ENCODE assay signal across 19 cellular contexts in the genomic region with DNA sequence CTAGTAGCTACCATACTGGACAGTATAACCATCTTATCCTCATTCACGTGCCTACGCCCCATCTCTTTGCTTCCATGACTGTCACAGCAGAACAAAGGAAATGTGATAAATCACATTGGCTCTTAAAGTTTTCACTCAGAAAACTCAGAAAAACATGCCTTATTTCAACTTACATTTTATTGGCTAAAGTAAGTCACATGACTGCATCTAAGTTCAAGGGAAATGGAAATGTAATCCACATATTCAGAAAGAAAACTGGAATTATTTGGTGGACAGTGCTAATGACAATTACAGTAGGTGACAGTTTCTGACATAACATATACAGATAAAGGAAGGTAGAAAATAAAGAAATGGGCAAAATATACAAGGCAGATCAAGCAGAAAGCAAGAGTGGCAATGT.
"Had no signal": no experiment of that assay in that cellular context is flagged by ENCODE, and none has a peak within 500 bp of the region (broad histone marks: within the 10 kb centered on the region; RNA-seq: fewer than 3 reads in every experiment).

No MANE protein-coding gene starts in this region.

- H3K27ac Mint-ChIP-seq: memory B cell; natural killer cell; neural progenitor cell; stimulated activated naive B cell treated with anti-CD40 and anti-IgM and Interleukin-4, amounts not matched to agents 10 μg/mL and 1 μg/mL and 100 μg/mL, for 72 hours had no signal

- H2AFZ ChIP-seq: neural progenitor cell had no signal

- H3K27ac ChIP-seq: gastrocnemius medialis, neural progenitor cell, right lobe of liver, suprapubic skin had no signal

- H3K9me3 ChIP-seq: colonic mucosa, gastrocnemius medialis, prostate gland, right lobe of liver, suprapubic skin, transverse colon, vagina had no signal

- H3K4me3 Mint-ChIP-seq: memory B cell; natural killer cell; neural progenitor cell; stimulated activated naive B cell treated with anti-CD40 and anti-IgM and Interleukin-4, amounts not matched to agents 10 μg/mL and 1 μg/mL and 100 μg/mL, for 72 hours; stimulated activated naive CD8-positive, alpha-beta T cell treated with anti-CD3 and anti-CD28 coated beads, Interleukin-15, amount 100 ng/mL, for 72 hours had no signal

- H3K4me3 ChIP-seq: colonic mucosa, gastrocnemius medialis, lung, neural progenitor cell, prostate gland, right lobe of liver, suprapubic skin, transverse colon, vagina had no signal

- H3K36me3 Mint-ChIP-seq: memory B cell; natural killer cell; stimulated activated naive B cell treated with anti-CD40 and anti-IgM and Interleukin-4, amounts not matched to agents 10 μg/mL and 1 μg/mL and 100 μg/mL, for 72 hours had no signal

- ATAC-seq: gastrocnemius medialis; natural killer cell; stimulated activated naive B cell treated with anti-CD40 and anti-IgM and Interleukin-4, amounts not matched to agents 10 μg/mL and 1 μg/mL and 100 μg/mL, for 72 hours; stimulated activated naive CD8-positive, alpha-beta T cell treated with anti-CD3 and anti-CD28 coated beads, Interleukin-15, amount 100 ng/mL, for 72 hours had no signal

- H3K36me3 ChIP-seq: colonic mucosa, gastrocnemius medialis, neural progenitor cell, vagina had no signal

- DNase-seq: colonic mucosa; effector memory CD4-positive, alpha-beta T cell; foreskin fibroblast; gastrocnemius medialis; natural killer cell; small intestine; stimulated activated CD4-positive, alpha-beta T cell treated with anti-CD3 and anti-CD28 coated beads, Interleukin-15, amount 100 ng/mL, for 24 hours; stimulated activated CD4-positive, alpha-beta T cell treated with anti-CD3 and anti-CD28 coated beads, Interleukin-2, amount 100 ng/mL, for 48 hours; stimulated activated naive B cell treated with anti-CD40 and anti-IgM and Interleukin-4, amounts not matched to agents 10 μg/mL and 1 μg/mL and 100 μg/mL, for 72 hours; stimulated activated naive CD8-positive, alpha-beta T cell treated with anti-CD3 and anti-CD28 coated beads, Interleukin-15, amount 100 ng/mL, for 72 hours; transverse colon had no signal

- H3K4me2 ChIP-seq: neural progenitor cell had no signal

- H3K27me3 ChIP-seq: colonic mucosa, gastrocnemius medialis, neural progenitor cell, right lobe of liver, suprapubic skin, transverse colon, vagina had no signal

- FAIRE-seq: keratinocyte, small intestine had no signal

- H3K9me3 Mint-ChIP-seq: memory B cell; natural killer cell; stimulated activated naive CD8-positive, alpha-beta T cell treated with anti-CD3 and anti-CD28 coated beads, Interleukin-15, amount 100 ng/mL, for 72 hours had no signal

- H3K9ac ChIP-seq: neural progenitor cell had no signal

- H3K27me3 Mint-ChIP-seq: stimulated activated naive B cell treated with anti-CD40 and anti-IgM and Interleukin-4, amounts not matched to agents 10 μg/mL and 1 μg/mL and 100 μg/mL, for 72 hours; stimulated activated naive CD8-positive, alpha-beta T cell treated with anti-CD3 and anti-CD28 coated beads, Interleukin-15, amount 100 ng/mL, for 72 hours had no signal
